14 cellular contexts compared by ENCODE assay signal in genomic region chr10:33152146-33152545, GRCh38.
"Had no signal": no experiment of that assay in that cellular context is flagged by ENCODE, and none has a peak within 500 bp of the region (broad histone marks: within the 10 kb centered on the region; RNA-seq: fewer than 3 reads in every experiment).

No MANE protein-coding gene starts in this region.

- H3K9me3 Mint-ChIP-seq: activated B cell treated with CpG ODN at 0.5 μM for 24 hours had no signal

- H3K27me3 ChIP-seq: foreskin keratinocyte, tibial artery, vagina had no signal

- H3K27ac ChIP-seq: foreskin keratinocyte, parathyroid adenoma, tibial artery, vagina had no signal

- H3K9me3 ChIP-seq: tibial artery, vagina had no signal

- H3K27me3 Mint-ChIP-seq: activated B cell treated with CpG ODN at 0.5 μM for 24 hours; activated CD4-positive, alpha-beta T cell treated with anti-CD3 and anti-CD28 coated beads, Interleukin-2, amount 10 ng/mL, durations not matched to agents 7 days and 5 days had no signal

- DNase-seq: activated B cell treated with CpG ODN at 0.5 μM for 24 hours; activated CD4-positive, alpha-beta T cell treated with anti-CD3 and anti-CD28 coated beads, Interleukin-2, amount 10 ng/mL, durations not matched to agents 7 days and 5 days; activated effector memory CD4-positive, alpha-beta T cell treated with anti-CD3 and anti-CD28 coated beads, Interleukin-2, amount 50 U/mL, for 16 hours; activated T-cell treated with anti-CD3 and anti-CD28 coated beads, Interleukin-2, amount 50 U/mL, for 1 hour; foreskin keratinocyte; head of caudate nucleus; midbrain; naive B cell; T-helper 1 cell; tibial artery had no signal

- H3K36me3 Mint-ChIP-seq: naive B cell had no signal

- H3K36me3 ChIP-seq: tibial artery, vagina had no signal

- H3K27ac Mint-ChIP-seq: activated naive CD4-positive, alpha-beta T cell treated with anti-CD3 and anti-CD28 coated beads, Interleukin-2, amount 50 U/mL, for 72 hours had no signal

- H3K4me3 Mint-ChIP-seq: activated B cell treated with CpG ODN at 0.5 μM for 24 hours; activated CD4-positive, alpha-beta T cell treated with anti-CD3 and anti-CD28 coated beads, Interleukin-2, amount 10 ng/mL, durations not matched to agents 7 days and 5 days; naive B cell had no signal

- H3K4me3 ChIP-seq: smooth muscle cell, tibial artery, vagina had no signal

- H3K4me1 ChIP-seq: parathyroid adenoma, vagina had no signal
